Comparison of ENCODE assay signal across 12 cellular contexts in genomic region chr2:47708801-47709499, GRCh38.
DNase-seq lines count a peak whose midpoint lies in the region; ATAC-seq and TF ChIP-seq lines count a peak whose summit lies in the region.
"Had no signal": no experiment of that assay in that cellular context is flagged by ENCODE, and none has a peak within 500 bp of the region (broad histone marks: within the 10 kb centered on the region; RNA-seq: fewer than 3 reads in every experiment).

No MANE protein-coding gene starts in this region.

- CTCF ChIA-PET in CD4-positive, alpha-beta T cell (lab: Charles Lee): no interaction called here

- no peaks in the 10 kb centered on the region for H3K4me1 Mint-ChIP-seq in CD4-positive, alpha-beta T cell (ENCODE audit: low read depth)
- H3K4me1 Mint-ChIP-seq in naive thymus-derived CD8-positive, alpha-beta T cell: peaks cover 0 to 7% (median under 1%) of the 10 kb centered on the region in 4 donors

- H3K36me3 ChIP-seq in GM06990 (ENCODE audit: control insufficient read depth, insufficient read depth, low read length): no peaks in the 10 kb centered on the region
- H3K36me3 ChIP-seq: cardiac muscle cell, neutrophil had no signal

- peak; percentile 73 for ATAC-seq in GM19035 (IDR thresholded peaks at IDR 0.05; ENCODE audit: unreplicated experiment)
- ATAC-seq in HG02623 (IDR thresholded peaks at IDR 0.05; ENCODE audit: unreplicated experiment): peak; percentile 81
- ATAC-seq in HG03439 (IDR thresholded peaks at IDR 0.05; ENCODE audit: unreplicated experiment): peak; percentile 75
- no peak for ATAC-seq in CD4-positive, alpha-beta T cell (ENCODE audit: poor library complexity)
- no peak for ATAC-seq in naive thymus-derived CD8-positive, alpha-beta T cell

- intact Hi-C loops in CD4-positive, alpha-beta T cell (cut with DNase I, micrococcal nuclease): no loop called here

- TF ChIP-seq CTCF in GM06990 (IDR thresholded peaks at IDR 0.05; ENCODE audit: insufficient read depth, low read length, poor library complexity, severe bottlenecking): no peak
- TF ChIP-seq CTCF in CD4-positive, alpha-beta T cell (IDR thresholded peaks at IDR 0.05): no peak

- no peaks in the 10 kb centered on the region for H3K27me3 ChIP-seq in GM06990 (replicated peaks; ENCODE audit: control insufficient read depth, insufficient read depth, low read length)
- H3K27me3 ChIP-seq in CD4-positive, alpha-beta T cell (ENCODE audit: control insufficient read depth, insufficient read depth, low read length): no peaks in the 10 kb centered on the region
- H3K27me3 ChIP-seq: cardiac muscle cell, hepatocyte, neutrophil had no signal

- peaks cover 17% of the 10 kb centered on the region for H3K27me3 Mint-ChIP-seq in CD4-positive, alpha-beta T cell
- peaks cover 0 to 5% (median 0%) of the 10 kb centered on the region in 5 donors for H3K27me3 Mint-ChIP-seq in naive thymus-derived CD8-positive, alpha-beta T cell

- POLR2A ChIA-PET in CD4-positive, alpha-beta T cell (lab: Charles Lee): no interaction called here
- POLR2A ChIA-PET in naive thymus-derived CD8-positive, alpha-beta T cell (lab: Charles Lee): no interaction called here

- H3K4me3 Mint-ChIP-seq in CD4-positive, alpha-beta T cell: no peak overlapping the region
- no peak overlapping the region for H3K4me3 Mint-ChIP-seq in naive thymus-derived CD8-positive, alpha-beta T cell

- peak; percentile 52 for DNase-seq in GM06990 (ENCODE audit: extremely low read depth, insufficient read length)
- DNase-seq in NCI-H2196 treated with DMSO at 0.1 percent for 48 hours (lab: John Stamatoyannopoulos, UW; ENCODE audit: unreplicated experiment): no peak
- no peak for DNase-seq in CD4-positive, alpha-beta T cell
- no peak for DNase-seq in naive thymus-derived CD8-positive, alpha-beta T cell
- DNase-seq in substantia nigra (lab: John Stamatoyannopoulos, UW): no peak
- DNase-seq: activated CD4-positive, alpha-beta T cell treated with anti-CD3 and anti-CD28 coated beads, Interleukin-2, amount 50 U/mL, for 1 hour had no signal

- no peak overlapping the region for H3K27ac ChIP-seq in CD4-positive, alpha-beta T cell (ENCODE audit: low read depth, low read length)
- H3K27ac ChIP-seq in substantia nigra (ENCODE audit: low read depth, low read length, poor library complexity, severe bottlenecking): no peak overlapping the region
- H3K27ac ChIP-seq: cardiac muscle cell, hepatocyte, neutrophil had no signal

- no peak overlapping the region for H3K27ac Mint-ChIP-seq in CD4-positive, alpha-beta T cell
- H3K27ac Mint-ChIP-seq in naive thymus-derived CD8-positive, alpha-beta T cell: no peak overlapping the region

- no peak overlapping the region for H3K4me3 ChIP-seq in GM06990 (replicated peaks; ENCODE audit: low read depth, low read length)
- H3K4me3 ChIP-seq: cardiac muscle cell, hepatocyte had no signal

- H3K9me3 ChIP-seq in CD4-positive, alpha-beta T cell (ENCODE audit: control insufficient read depth, low read length): no peaks in the 10 kb centered on the region
- H3K9me3 ChIP-seq: neutrophil had no signal

- no peaks in the 10 kb centered on the region for H3K36me3 Mint-ChIP-seq in CD4-positive, alpha-beta T cell (ENCODE audit: low read depth)
- no peaks in the 10 kb centered on the region for H3K36me3 Mint-ChIP-seq in naive thymus-derived CD8-positive, alpha-beta T cell

- no peaks in the 10 kb centered on the region for H3K9me3 Mint-ChIP-seq in CD4-positive, alpha-beta T cell
- H3K9me3 Mint-ChIP-seq in naive thymus-derived CD8-positive, alpha-beta T cell: no peaks in the 10 kb centered on the region

Comparison
In these comparisons a context has a peak if more than half of its experiments do, and no peak if none do; other contexts are left out.
1. ATAC-seq: peak in GM19035 (single experiment), HG02623 (single experiment) and HG03439 (single experiment); none in CD4-positive, alpha-beta T cell (single experiment) and naive thymus-derived CD8-positive, alpha-beta T cell (0 of 2).